In the genomic region with DNA sequence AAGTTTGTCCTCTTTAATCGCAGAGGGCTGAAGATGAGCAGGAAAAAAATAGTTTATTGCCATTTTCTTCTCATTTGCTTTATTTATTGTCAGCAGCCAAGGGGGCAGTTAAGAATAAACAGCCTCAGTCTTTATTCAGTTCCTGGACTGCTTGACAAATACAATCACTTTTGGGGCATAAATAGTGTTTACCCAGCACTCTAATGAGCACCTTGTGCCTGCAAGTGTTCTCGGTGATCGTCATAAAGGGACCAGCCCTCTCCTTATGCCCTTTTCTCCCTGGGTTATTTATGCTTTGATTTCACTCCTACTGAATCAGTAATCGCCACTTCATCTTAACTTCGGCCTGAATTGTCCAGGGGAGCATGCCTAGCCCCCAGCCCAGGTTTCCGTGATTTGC, we compare ENCODE assay signal across 18 cellular contexts. TPM values are rescaled to one million over a fixed set of nuclear protein-coding genes. Genes with fewer than 3 reads are reported as not detected.
"Had no signal": no experiment of that assay in that cellular context is flagged by ENCODE, and none has a peak within 500 bp of the region (broad histone marks: within the 10 kb centered on the region; RNA-seq: fewer than 3 reads in every experiment).

No MANE protein-coding gene starts in this region.

- H3K9me3 ChIP-seq: esophagus muscularis mucosa, mucosa of descending colon, thyroid gland, vagina had no signal

- H3K4me3 Mint-ChIP-seq: activated B cell treated with CpG ODN at 0.5 μM for 24 hours; activated CD4-positive, alpha-beta T cell treated with anti-CD3 and anti-CD28 coated beads, Interleukin-2, amount 10 ng/mL, durations not matched to agents 7 days and 5 days; activated naive CD4-positive, alpha-beta T cell treated with anti-CD3 and anti-CD28 coated beads, Interleukin-2, amount 50 U/mL, for 24 hours; naive thymus-derived CD8-positive, alpha-beta T cell had no signal

- ATAC-seq: left colon; mucosa of descending colon; naive thymus-derived CD8-positive, alpha-beta T cell; right cardiac atrium had no signal

- H3K9me3 Mint-ChIP-seq: activated B cell treated with CpG ODN at 0.5 μM for 24 hours; activated CD4-positive, alpha-beta T cell treated with anti-CD3 and anti-CD28 coated beads, Interleukin-2, amount 10 ng/mL, durations not matched to agents 7 days and 5 days; activated naive CD4-positive, alpha-beta T cell treated with anti-CD3 and anti-CD28 coated beads, Interleukin-2, amount 50 U/mL, for 24 hours; activated T-helper 2 cell treated with anti-CD3 and anti-CD28 coated beads, Interferon-gamma antibody, Interleukin-2, Interleukin-4, amounts not matched to agents 10 μg/mL and 5 μg/mL and 100 μg/mL, durations not matched to agents 14 hours and 24 hours and 36 hours; naive thymus-derived CD8-positive, alpha-beta T cell had no signal

- H3K27ac Mint-ChIP-seq: activated B cell treated with CpG ODN at 0.5 μM for 24 hours; activated naive CD4-positive, alpha-beta T cell treated with anti-CD3 and anti-CD28 coated beads, Interleukin-2, amount 50 U/mL, for 24 hours; activated T-helper 2 cell treated with anti-CD3 and anti-CD28 coated beads, Interferon-gamma antibody, Interleukin-2, Interleukin-4, amounts not matched to agents 10 μg/mL and 5 μg/mL and 100 μg/mL, durations not matched to agents 14 hours and 24 hours and 36 hours had no signal

- H3K4me1 Mint-ChIP-seq: activated B cell treated with CpG ODN at 0.5 μM for 24 hours; activated CD4-positive, alpha-beta T cell treated with anti-CD3 and anti-CD28 coated beads, Interleukin-2, amount 10 ng/mL, durations not matched to agents 7 days and 5 days; activated naive CD4-positive, alpha-beta T cell treated with anti-CD3 and anti-CD28 coated beads, Interleukin-2, amount 50 U/mL, for 24 hours had no signal

- H3K4me3 ChIP-seq: esophagus muscularis mucosa, mucosa of descending colon, thyroid gland, vagina had no signal

- H3K27ac ChIP-seq: esophagus muscularis mucosa, thyroid gland, vagina had no signal

- H3K27me3 Mint-ChIP-seq: activated B cell treated with CpG ODN at 0.5 μM for 24 hours; activated CD4-positive, alpha-beta T cell treated with anti-CD3 and anti-CD28 coated beads, Interleukin-2, amount 10 ng/mL, durations not matched to agents 7 days and 5 days; activated naive CD4-positive, alpha-beta T cell treated with anti-CD3 and anti-CD28 coated beads, Interleukin-2, amount 50 U/mL, for 24 hours; naive thymus-derived CD8-positive, alpha-beta T cell; progenitor cell of endocrine pancreas had no signal

- DNase-seq: activated B cell treated with CpG ODN at 0.5 μM for 24 hours; activated CD4-positive, alpha-beta T cell treated with anti-CD3 and anti-CD28 coated beads, Interleukin-2, amount 10 ng/mL, durations not matched to agents 7 days and 5 days; activated CD8-positive, alpha-beta memory T cell treated with anti-CD3 and anti-CD28 coated beads for 24 hours; amygdala; left colon; mammary epithelial cell; mucosa of descending colon; naive thymus-derived CD8-positive, alpha-beta T cell; nucleus accumbens; right cardiac atrium; small intestine; thyroid gland had no signal

- H3K27me3 ChIP-seq: esophagus muscularis mucosa, thyroid gland, vagina had no signal

- H3K36me3 ChIP-seq: thyroid gland had no signal

- H3K4me1 ChIP-seq: esophagus muscularis mucosa, vagina had no signal

RNA-seq across cellular contexts. Expression of a gene that starts 55.7 kb away (rescaled TPM):
- total RNA-seq: activated B cell treated with CpG ODN at 0.5 μM for 24 hours; activated CD4-positive, alpha-beta T cell treated with anti-CD3 and anti-CD28 coated beads, Interleukin-2, amount 10 ng/mL, durations not matched to agents 7 days and 5 days; activated T-helper 2 cell treated with anti-CD3 and anti-CD28 coated beads, Interferon-gamma antibody, Interleukin-2, Interleukin-4, amounts not matched to agents 10 μg/mL and 5 μg/mL and 100 μg/mL, durations not matched to agents 14 hours and 24 hours and 36 hours; esophagus muscularis mucosa; fibroblast of villous mesenchyme; left colon; mammary epithelial cell; naive thymus-derived CD8-positive, alpha-beta T cell; progenitor cell of endocrine pancreas; right cardiac atrium; thyroid gland; vagina had no signal
- polyA plus RNA-seq: mammary epithelial cell; naive thymus-derived CD8-positive, alpha-beta T cell; right cardiac atrium; small intestine had no signal
